ENCODE assay signal across 9 cellular contexts in the genomic region with DNA sequence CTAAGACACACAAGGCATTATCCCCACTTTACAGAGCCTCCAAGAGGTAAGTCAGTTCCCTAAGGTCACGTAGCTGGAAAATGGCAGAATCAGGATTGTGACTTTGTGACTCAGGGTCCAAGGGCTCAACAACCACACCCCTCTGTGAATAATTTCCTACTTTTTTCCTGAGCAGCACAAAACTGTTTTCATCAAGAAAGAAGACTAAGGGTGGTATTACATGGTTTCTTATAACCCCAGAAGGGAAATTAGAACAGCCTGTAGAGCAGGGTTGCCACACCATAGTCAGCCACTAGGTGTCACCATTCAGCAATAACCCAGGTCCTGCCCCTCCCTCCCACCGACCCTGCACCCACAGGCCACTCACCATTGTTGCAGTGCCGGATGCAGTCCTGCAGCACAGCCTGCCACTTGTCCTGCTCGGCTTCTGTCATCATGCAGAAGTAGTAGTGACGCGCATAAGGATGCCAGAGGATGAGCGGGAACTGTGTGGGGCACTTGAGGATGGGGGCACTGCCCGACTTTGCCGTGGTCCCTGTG.
A peak's percentile ranks its signal among the peaks of the same experiment; 100 is the strongest.
DNase-seq lines count a peak whose midpoint lies in the region; ATAC-seq, FAIRE-seq and TF ChIP-seq lines count a peak whose summit lies in the region.
"Had no signal": no experiment of that assay in that cellular context is flagged by ENCODE, and none has a peak within 500 bp of the region (broad histone marks: within the 10 kb centered on the region; RNA-seq: fewer than 3 reads in every experiment).

No MANE protein-coding gene starts in this region.

- H3K9me2 ChIP-seq in DOHH2 (replicated peaks; ENCODE audit: control insufficient read depth, low read length) = no peaks in the 10 kb centered on the region

- H3K79me2 ChIP-seq in DOHH2 (ENCODE audit: control insufficient read depth, low read length) = no peaks in the 10 kb centered on the region

- in situ Hi-C loops in astrocyte of the cerebellum (cut with HindIII; ENCODE audit: low sequenced_read_pairs) = no loop called here

- H3K4me2 ChIP-seq in DOHH2 (ENCODE audit: low read length) = no peak overlapping the region

- peaks cover 60% of the 10 kb centered on the region for H3K36me3 Mint-ChIP-seq in nephron (ENCODE audit: low read depth)

- H3K4me3 Mint-ChIP-seq in nephron = no peak overlapping the region

- H3K27me3 ChIP-seq in DOHH2 (ENCODE audit: control insufficient read depth, low read length) = no peaks in the 10 kb centered on the region
- H3K27me3 ChIP-seq: dorsolateral prefrontal cortex had no signal

- DNase-seq in LNCaP clone FGC (ENCODE audit: low read depth) (no peak), astrocyte of the cerebellum (ENCODE audit: low read depth) (no peak), HTR-8/SVneo (ENCODE audit: insufficient read length, low spot score) (no peak), NCI-H526 treated with DMSO at 0.1 percent for 48 hours (lab: John Stamatoyannopoulos, UW) (no peak)
- DNase-seq: dorsolateral prefrontal cortex had no signal

- H3K27me3 Mint-ChIP-seq in nephron (ENCODE audit: low read depth) = peaks cover under 1% of the 10 kb centered on the region

- peak; percentile 63 for TF ChIP-seq CTCF in DOHH2 (IDR thresholded peaks at IDR 0.05; ENCODE audit: low read depth, low read length, poor library complexity, severe bottlenecking)
- peak; percentile 39 for TF ChIP-seq CTCF in LNCaP clone FGC (IDR thresholded peaks at IDR 0.05; ENCODE audit: control insufficient read depth, extremely low read depth, insufficient read depth)
- TF ChIP-seq CTCF in astrocyte of the cerebellum (IDR thresholded peaks at IDR 0.05; ENCODE audit: low read depth, low read length, missing control alignments) = peak; percentile 50
- TF ChIP-seq CTCF in nephron (IDR thresholded peaks at IDR 0.05; ENCODE audit: unreplicated experiment in 3 of 3) = peak in 2 of 3 experiments; percentile 10 to 30

- H3K4me1 Mint-ChIP-seq in nephron = peaks cover 33% of the 10 kb centered on the region

- ATAC-seq in GM19467 (IDR thresholded peaks at IDR 0.05; ENCODE audit: unreplicated experiment) (no peak), GM18517 (IDR thresholded peaks at IDR 0.05; ENCODE audit: unreplicated experiment) (no peak)

- H3K4me3 ChIP-seq in DOHH2 (ENCODE audit: low read length) = no peak overlapping the region
- H3K4me3 ChIP-seq in LNCaP clone FGC (ENCODE audit: low read depth, low read length) = no peak overlapping the region
- no peak overlapping the region for H3K4me3 ChIP-seq in astrocyte of the cerebellum (ENCODE audit: low read depth, low read length)
- H3K4me3 ChIP-seq: dorsolateral prefrontal cortex had no signal

- peaks cover 47% of the 10 kb centered on the region for H3K9me3 ChIP-seq in DOHH2 (ENCODE audit: control insufficient read depth, insufficient read depth, low read length)

- peaks cover 6% of the 10 kb centered on the region for H3K9me3 Mint-ChIP-seq in nephron

- no peaks in the 10 kb centered on the region for H3K36me3 ChIP-seq in DOHH2 (ENCODE audit: control insufficient read depth, low read length)

- no peak for FAIRE-seq in HTR-8/SVneo (lab: Jason Lieb, UNC)

- H3K4me1 ChIP-seq in DOHH2 (ENCODE audit: control insufficient read depth, low read length) = peaks cover under 1% of the 10 kb centered on the region; the same call in 1 of the 2 replicates

- H3K27ac Mint-ChIP-seq in nephron = peak overlapping the region in 1 of 3 experiments; percentile 68

- H4K20me1 ChIP-seq in DOHH2 (ENCODE audit: control insufficient read depth, insufficient read depth, low read depth, low read length) = no peaks in the 10 kb centered on the region

- no peaks in the 10 kb centered on the region for H3F3A ChIP-seq in DOHH2 (ENCODE audit: control insufficient read depth, insufficient read depth)

- no peak overlapping the region for H3K27ac ChIP-seq in DOHH2 (ENCODE audit: low read depth, low read length)
